ENCODE assay signal across 8 cellular contexts in genomic region chr6:87944541-87944954, GRCh38.
A peak's percentile ranks its signal among the peaks of the same experiment; 100 is the strongest.
DNase-seq lines count a peak whose midpoint lies in the region; TF ChIP-seq lines count a peak whose summit lies in the region.

No MANE protein-coding gene starts in this region.

- peaks cover 5% of the 10 kb centered on the region for H3K4me1 Mint-ChIP-seq in endodermal cell

- no peaks in the 10 kb centered on the region for H3K36me3 ChIP-seq in endodermal cell (ENCODE audit: control insufficient read depth, insufficient read depth, low read length)
- no peaks in the 10 kb centered on the region for H3K36me3 ChIP-seq in neuron (ENCODE audit: insufficient read depth, low read length)
- H3K36me3 ChIP-seq in BE2C = no peaks in the 10 kb centered on the region

- peak overlapping the region; percentile 35 for H3K27ac Mint-ChIP-seq in endodermal cell

- H2AFZ ChIP-seq in neuron (ENCODE audit: low read depth, low read length) = peak overlapping the region; percentile 20

- TF ChIP-seq CTCF in endodermal cell (conservative IDR thresholded peaks at IDR 0.05) (peak; percentile 61), BE2C (IDR thresholded peaks at IDR 0.05; ENCODE audit: low read depth, low read length) (no peak)

- H3K9me3 Mint-ChIP-seq in endodermal cell = no peaks in the 10 kb centered on the region

- DNase-seq in EL (peak; percentile 60), NCI-H2196 (lab: John Stamatoyannopoulos, UW; ENCODE audit: unreplicated experiment) (peak; percentile 56), endodermal cell (peak; percentile 85), BE2C (no peak), DMS79 treated with DMSO at 0.1 percent for 48 hours (lab: John Stamatoyannopoulos, UW) (no peak), D341Med (ENCODE audit: low spot score) (no peak)
- DNase-seq in stimulated activated CD4-positive, alpha-beta T cell treated with anti-CD3 and anti-CD28 coated beads, Interleukin-1b, Interleukin-23, amount 100 ng/mL, for 48 hours = no peak

- no peaks in the 10 kb centered on the region for H3K27me3 ChIP-seq in endodermal cell (ENCODE audit: control insufficient read depth, insufficient read depth, low read length, poor library complexity, severe bottlenecking)
- H3K27me3 ChIP-seq in neuron (ENCODE audit: insufficient read depth, low read length) = no peaks in the 10 kb centered on the region
- H3K27me3 ChIP-seq in BE2C = no peaks in the 10 kb centered on the region

- H3K27me3 Mint-ChIP-seq in endodermal cell (ENCODE audit: insufficient read depth) = peaks cover 2% of the 10 kb centered on the region

- no peak overlapping the region for H3K4me3 Mint-ChIP-seq in endodermal cell

- no peaks in the 10 kb centered on the region for H3K9me3 ChIP-seq in endodermal cell (ENCODE audit: control insufficient read depth, low read length)
- no peaks in the 10 kb centered on the region for H3K9me3 ChIP-seq in neuron (ENCODE audit: low read length)
- no peaks in the 10 kb centered on the region for H3K9me3 ChIP-seq in BE2C

- H3K9ac ChIP-seq in endodermal cell (ENCODE audit: extremely low read depth, low read length, poor library complexity, severe bottlenecking) = no peak overlapping the region

- H3K36me3 Mint-ChIP-seq in endodermal cell (ENCODE audit: low read depth) = no peaks in the 10 kb centered on the region

- H3K4me1 ChIP-seq in endodermal cell (ENCODE audit: control insufficient read depth, insufficient read depth, low read length) = no peaks in the 10 kb centered on the region
- H3K4me1 ChIP-seq in neuron (ENCODE audit: insufficient read depth, low read length) = peaks cover 9% of the 10 kb centered on the region
- no peaks in the 10 kb centered on the region for H3K4me1 ChIP-seq in BE2C

- 30 to 53% methylated on average over 3 to 5 of the region's 5 CpGs for WGBS in endodermal cell (ENCODE audit: insufficient coverage in 1 of 2, insufficient read length in 1 of 2), 2 experiments

- no peak overlapping the region for H3K27ac ChIP-seq in endodermal cell (ENCODE audit: low read depth, low read length)

- H3K4me3 ChIP-seq in endodermal cell (ENCODE audit: low read length) (no peak overlapping the region), neuron (ENCODE audit: low read length) (no peak overlapping the region), BE2C (ENCODE audit: low read depth, low read length) (no peak overlapping the region)

Comparison
In these comparisons a context has a peak if more than half of its experiments do, and no peak if none do; other contexts are left out.
1. DNase-seq: peak in EL (single experiment), NCI-H2196 (single experiment) and endodermal cell (single experiment); none in BE2C (single experiment), stimulated activated CD4-positive, alpha-beta T cell treated with anti-CD3 and anti-CD28 coated beads, Interleukin-1b, Interleukin-23, amount 100 ng/mL, for 48 hours (single experiment), DMS79 treated with DMSO at 0.1 percent for 48 hours (single experiment) and D341Med (single experiment).